ENCODE assay signal across 18 cellular contexts in genomic region chr1:149561806-149562205, GRCh38. TPM values are rescaled to one million over a fixed set of nuclear protein-coding genes. Genes with fewer than 3 reads are reported as not detected.
"Had no signal": no experiment of that assay in that cellular context is flagged by ENCODE, and none has a peak within 500 bp of the region (broad histone marks: within the 10 kb centered on the region; RNA-seq: fewer than 3 reads in every experiment).

No MANE protein-coding gene starts in this region.

RNA-seq across cellular contexts. Expression of gene PPIAL4C, which starts 21.8 kb away (rescaled TPM):
- total RNA-seq: left ventricle myocardium inferior, lung microvascular endothelial cell, mesenteric fat pad, mucosa of descending colon, myocyte, neural crest cell, osteoblast, psoas muscle, skeletal muscle tissue, smooth muscle cell, stomach, testis, thyroid gland, transverse colon, urinary bladder, vagina had no signal
- polyA plus RNA-seq: keratinocyte; naive thymus-derived CD4-positive, alpha-beta T cell; psoas muscle; smooth muscle cell; urinary bladder had no signal
